9 cellular contexts compared by ENCODE assay signal in the genomic region with DNA sequence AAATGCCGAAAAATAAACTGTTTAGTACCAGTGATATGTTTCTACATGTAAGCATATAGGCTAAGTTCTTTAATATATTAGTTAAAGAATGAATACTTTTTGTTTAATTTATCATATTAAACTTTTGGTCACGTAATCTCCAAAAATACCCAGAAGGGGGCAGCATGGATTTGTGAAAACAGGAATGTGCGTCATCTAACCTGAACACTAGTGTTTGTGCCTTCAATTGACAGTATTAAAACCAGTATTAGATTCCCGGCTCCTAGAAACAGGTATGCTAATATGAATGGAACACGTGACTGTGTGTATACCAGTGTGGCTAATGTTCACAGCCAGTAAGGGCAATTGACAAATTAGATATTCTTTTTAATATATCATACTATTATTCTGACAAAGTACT. TPM values are rescaled to one million over a fixed set of nuclear protein-coding genes. Genes with fewer than 3 reads are reported as not detected.
DNase-seq lines count a peak whose midpoint lies in the region; ATAC-seq, FAIRE-seq and TF ChIP-seq lines count a peak whose summit lies in the region.
"Had no signal": no experiment of that assay in that cellular context is flagged by ENCODE, and none has a peak within 500 bp of the region (broad histone marks: within the 10 kb centered on the region; RNA-seq: fewer than 3 reads in every experiment).

No MANE protein-coding gene starts in this region.

- no peak overlapping the region for H3K4me3 Mint-ChIP-seq in CD4-positive, alpha-beta T cell
- H3K4me3 Mint-ChIP-seq in astrocyte (ENCODE audit: unreplicated experiment) = no peak overlapping the region

- H3K27ac ChIP-seq in CD4-positive, alpha-beta T cell (ENCODE audit: low read depth, low read length) = no peak overlapping the region
- H3K27ac ChIP-seq in astrocyte (ENCODE audit: low read depth, low read length) = no peak overlapping the region
- H3K27ac ChIP-seq: SK-N-MC had no signal

- H3K4me1 ChIP-seq in astrocyte (ENCODE audit: insufficient read depth, low read length) = no peaks in the 10 kb centered on the region

- peak; percentile 64 for TF ChIP-seq CTCF in CD4-positive, alpha-beta T cell (IDR thresholded peaks at IDR 0.05)
- TF ChIP-seq CTCF in astrocyte (IDR thresholded peaks at IDR 0.05; ENCODE audit: insufficient read depth, low read depth, low read length) = peak; percentile 52

- POLR2A ChIA-PET in CD4-positive, alpha-beta T cell (lab: Charles Lee) = no interaction called here

- no peak for TF ChIP-seq POLR2A in GM12892 (IDR thresholded peaks at IDR 0.05; ENCODE audit: low read depth, low read length)

- H3K79me2 ChIP-seq in astrocyte (ENCODE audit: insufficient read depth, low read length) = no peaks in the 10 kb centered on the region

- peak in 2 of 10 experiments; percentile 3 to 4 for DNase-seq in CD4-positive, alpha-beta T cell
- peak; percentile 2 for DNase-seq in GM12892 (ENCODE audit: insufficient read length)
- peak; percentile 63 for DNase-seq in NCI-H2227 (lab: John Stamatoyannopoulos, UW; ENCODE audit: unreplicated experiment)
- DNase-seq in astrocyte (ENCODE audit: low read depth) = peak; percentile 11
- DNase-seq in left kidney (ENCODE audit: low read depth, low spot score) = peak; percentile 58
- DNase-seq in activated CD4-positive, CD25-positive, alpha-beta regulatory T cell (lab: John Stamatoyannopoulos, UW) = no peak

- H3K36me3 ChIP-seq in astrocyte (ENCODE audit: insufficient read depth, low read length) = no peaks in the 10 kb centered on the region

- ATAC-seq in CD4-positive, alpha-beta T cell (ENCODE audit: poor library complexity) = no peak
- ATAC-seq in HG02938 (IDR thresholded peaks at IDR 0.05; ENCODE audit: unreplicated experiment) = no peak
- no peak for ATAC-seq in HG03097 (IDR thresholded peaks at IDR 0.05; ENCODE audit: low FRiP score, unreplicated experiment)

- no peaks in the 10 kb centered on the region for H4K20me1 ChIP-seq in astrocyte (ENCODE audit: insufficient read depth, low read length)

- no peaks in the 10 kb centered on the region for H3K27me3 ChIP-seq in CD4-positive, alpha-beta T cell (ENCODE audit: control insufficient read depth, insufficient read depth, low read length)
- H3K27me3 ChIP-seq in astrocyte (ENCODE audit: insufficient read depth, low read length) = no peaks in the 10 kb centered on the region

- no peak overlapping the region for H3K4me3 ChIP-seq in astrocyte (ENCODE audit: insufficient read depth, low read depth, low read length)
- H3K4me3 ChIP-seq: SK-N-MC had no signal

- CTCF ChIA-PET in CD4-positive, alpha-beta T cell (lab: Charles Lee) = interaction anchor here (0.6 to 1.2 kb wide), 3 partner anchors 34 to 859 kb away, joined by 3 read pairs; no protein-coding TSS in a partner anchor

- FAIRE-seq in GM12892 (lab: Jason Lieb, UNC) (peak; percentile 50), astrocyte (lab: Jason Lieb, UNC) (no peak)

- H3K9me3 Mint-ChIP-seq in CD4-positive, alpha-beta T cell = no peaks in the 10 kb centered on the region
- no peaks in the 10 kb centered on the region for H3K9me3 Mint-ChIP-seq in astrocyte (ENCODE audit: unreplicated experiment)

- H2AFZ ChIP-seq in astrocyte (ENCODE audit: low read depth, low read length) = no peak overlapping the region

- H3K4me2 ChIP-seq in astrocyte (ENCODE audit: low read length) = no peak overlapping the region

- no peak overlapping the region for H3K27ac Mint-ChIP-seq in CD4-positive, alpha-beta T cell
- no peak overlapping the region for H3K27ac Mint-ChIP-seq in astrocyte (ENCODE audit: unreplicated experiment)

- H3K4me1 Mint-ChIP-seq in CD4-positive, alpha-beta T cell (ENCODE audit: low read depth) = no peaks in the 10 kb centered on the region
- H3K4me1 Mint-ChIP-seq in astrocyte (ENCODE audit: low read depth, unreplicated experiment) = no peaks in the 10 kb centered on the region

- no peaks in the 10 kb centered on the region for H3K27me3 Mint-ChIP-seq in CD4-positive, alpha-beta T cell
- H3K27me3 Mint-ChIP-seq in astrocyte (ENCODE audit: low read depth, unreplicated experiment) = no peaks in the 10 kb centered on the region

- H3K9me3 ChIP-seq in CD4-positive, alpha-beta T cell (ENCODE audit: control insufficient read depth, low read length) = no peaks in the 10 kb centered on the region
- H3K9me3 ChIP-seq in astrocyte (ENCODE audit: insufficient read depth, low read depth, low read length) = no peaks in the 10 kb centered on the region

- no peak overlapping the region for H3K9ac ChIP-seq in astrocyte (ENCODE audit: low read length)

- intact Hi-C loops in CD4-positive, alpha-beta T cell (cut with DNase I, micrococcal nuclease) = loop anchor here (2.0 to 10.0 kb wide), 4 partner anchors 96 to 1118 kb away; a partner anchor contains a TSS

- peaks cover 25% of the 10 kb centered on the region for H3K36me3 Mint-ChIP-seq in CD4-positive, alpha-beta T cell (ENCODE audit: low read depth)
- peaks cover 3% of the 10 kb centered on the region for H3K36me3 Mint-ChIP-seq in astrocyte (ENCODE audit: low read depth, unreplicated experiment)

RNA-seq across cellular contexts. Expression of a gene that starts 51.8 kb away (rescaled TPM):
- 10 to 100 TPM; 28.8 to 30.5 TPM for total RNA-seq in CD4-positive, alpha-beta T cell
- 3.9 TPM for polyA plus RNA-seq in GM12892 (2012; ENCODE audit: missing spikeins)
- 14.3 and 16.9 TPM in 2 replicates for total RNA-seq in astrocyte

Comparison
In these comparisons a context has a peak if more than half of its experiments do, and no peak if none do; other contexts are left out.
1. DNase-seq: peak in GM12892 (single experiment), NCI-H2227 (single experiment), astrocyte (single experiment) and left kidney (single experiment); none in activated CD4-positive, CD25-positive, alpha-beta regulatory T cell (0 of 4).